In genomic region chr7:151232272-151233110, GRCh38 we compare ENCODE assay signal across 8 cellular contexts. TPM values are rescaled to one million over a fixed set of nuclear protein-coding genes. Genes with fewer than 3 reads are reported as not detected.
DNase-seq lines count a peak whose midpoint lies in the region; ATAC-seq, FAIRE-seq and TF ChIP-seq lines count a peak whose summit lies in the region.

TSS of gene CHPF2 (plus strand) at chr7:151232483. CDS start at chr7:151234012, 1,529 bp downstream.

- peak within 1 kb of the TSS; percentile 8 to 94 (median 88) for H3K27ac ChIP-seq in heart right ventricle

- H3K27ac Mint-ChIP-seq in progenitor cell of endocrine pancreas: peak within 1 kb of the TSS; percentile 98

- peak; percentile 91 for FAIRE-seq in GM12892 (lab: Jason Lieb, UNC)

- ATAC-seq in HG02678 (IDR thresholded peaks at IDR 0.05; ENCODE audit: unreplicated experiment): peak; percentile 99
- peak; percentile 92 to 97 (median 96) for ATAC-seq in heart right ventricle

- H3K4me3 Mint-ChIP-seq in progenitor cell of endocrine pancreas (ENCODE audit: low read depth): peak within 1 kb of the TSS; percentile 96

- 0 to 1% methylated on average over 79 to 87 of the region's 87 CpGs for WGBS in heart right ventricle, 2 donors

- DNase-seq in GM12892 (ENCODE audit: insufficient read length): peak; percentile 98
- peak; percentile 87 to 93 (median 89) for DNase-seq in NCI-H1417 (lab: John Stamatoyannopoulos, UW)
- DNase-seq in amniotic epithelial cell (ENCODE audit: low read depth): peak; percentile 84
- DNase-seq in heart right ventricle: peak; percentile 92 to 94
- DNase-seq in progenitor cell of endocrine pancreas (ENCODE audit: low spot score, unreplicated experiment): peak; percentile 76
- DNase-seq in ureter (ENCODE audit: low spot score): peak; percentile 93

- TF ChIP-seq CTCF in heart right ventricle (IDR thresholded peaks at IDR 0.05): no peak
- TF ChIP-seq CTCF in progenitor cell of endocrine pancreas (IDR thresholded peaks at IDR 0.05; ENCODE audit: unreplicated experiment): no peak

- no peaks in the 10 kb centered on the region for H3K27me3 ChIP-seq in heart right ventricle

- peaks cover 22% of the 10 kb centered on the region for H3K4me1 Mint-ChIP-seq in progenitor cell of endocrine pancreas (ENCODE audit: low read depth)

- H3K9me3 ChIP-seq in heart right ventricle: no peaks in the 10 kb centered on the region

- H3K36me3 ChIP-seq in heart right ventricle: peaks cover 0 to 35% (median 20%) of the 10 kb centered on the region in 9 donors

- no peaks in the 10 kb centered on the region for H3K9me3 Mint-ChIP-seq in progenitor cell of endocrine pancreas (ENCODE audit: low read depth)

- no peaks in the 10 kb centered on the region for H3K36me3 Mint-ChIP-seq in progenitor cell of endocrine pancreas (ENCODE audit: insufficient read depth)

- peak within 1 kb of the TSS; percentile 71 to 99 (median 96) for H3K4me3 ChIP-seq in heart right ventricle

- H3K27me3 Mint-ChIP-seq in progenitor cell of endocrine pancreas: no peaks in the 10 kb centered on the region

- peaks cover 12 to 44% (median 27%) of the 10 kb centered on the region in 9 donors for H3K4me1 ChIP-seq in heart right ventricle

- intact Hi-C loops in T-helper 1 cell treated with Interleukin-12 subunit alpha and Interleukin-12 subunit beta and Interleukin-4 antibody, amounts not matched to agents 30 ng/mL and 1 ng/mL, for 36 hours (cut with micrococcal nuclease): loop anchor here (1.0 to 5.0 kb wide), 10 partner anchors 12 to 1608 kb away; partner anchors contain the start of genes ABCB8, NUB1, RHEB and TMUB1
- intact Hi-C loops in heart right ventricle (cut with DNase I): no loop called here

- peak; percentile 95 for TF ChIP-seq POLR2A in GM12892 (IDR thresholded peaks at IDR 0.05; ENCODE audit: low read depth, low read length)

RNA-seq across cellular contexts. Expression of gene CHPF2, which starts in this region (rescaled TPM):
- polyA plus RNA-seq in GM12892 (2012; ENCODE audit: missing spikeins): 7.5 TPM
- 50.6 and 51.9 TPM in 2 replicates for total RNA-seq in T-helper 1 cell treated with Interleukin-12 subunit alpha and Interleukin-12 subunit beta and Interleukin-4 antibody, amounts not matched to agents 30 ng/mL and 1 ng/mL, for 36 hours
- total RNA-seq in heart right ventricle: 10 to 100 TPM; 12.1 to 22.4 (median 17.4) TPM
- polyA plus RNA-seq in heart right ventricle: 10 to 100 TPM; 19.2 to 20.9 TPM
- total RNA-seq in progenitor cell of endocrine pancreas: 41.4 and 42.2 TPM in 2 replicates
- 43.0 TPM for total RNA-seq in ureter

Comparison
In these comparisons a context has a peak if more than half of its experiments do, and no peak if none do; other contexts are left out.
1. Peak in every context shown above with its lines: DNase-seq, ATAC-seq, H3K4me3 ChIP-seq and H3K27ac ChIP-seq.